1 cellular context compared by ENCODE assay signal in genomic region chr17:73311428-73311780, GRCh38.
TF ChIP-seq lines count a peak whose summit lies in the region.

No MANE protein-coding gene starts in this region.

TF ChIP-seq in GM23338, 12 proteins besides CTCF, POLR2A, EP300 and RAD21 (continued from another document):
- TF ChIP-seq ZNF462 (CRISPR knock-in tag; IDR thresholded peaks at IDR 0.05) = no peak
- TF ChIP-seq ETS1 (IDR thresholded peaks at IDR 0.05) = no peak
- TF ChIP-seq ZNF331 (CRISPR knock-in tag; IDR thresholded peaks at IDR 0.05; ENCODE audit: low read depth) = no peak
- TF ChIP-seq EZH2 (IDR thresholded peaks at IDR 0.05; ENCODE audit: low read depth, unreplicated experiment) = no peak
- TF ChIP-seq NANOG (IDR thresholded peaks at IDR 0.05; ENCODE audit: borderline replicate concordance) = no peak
- no peak for TF ChIP-seq REST (IDR thresholded peaks at IDR 0.05; ENCODE audit: unreplicated experiment)
- no peak for TF ChIP-seq EZH2phosphoT487 (IDR thresholded peaks at IDR 0.05; ENCODE audit: unreplicated experiment)
- TF ChIP-seq JUNB (IDR thresholded peaks at IDR 0.05; ENCODE audit: unreplicated experiment) = no peak
- no peak for TF ChIP-seq ZNF114 (CRISPR knock-in tag; IDR thresholded peaks at IDR 0.05)
- TF ChIP-seq CREB1 (CRISPR knock-in tag; IDR thresholded peaks at IDR 0.05; ENCODE audit: low read depth) = no peak
- no peak for TF ChIP-seq STAT1 (IDR thresholded peaks at IDR 0.05; ENCODE audit: unreplicated experiment)
TF ChIP-seq in GM23338: peak in this region for 0.
